ENCODE assay signal across 8 cellular contexts in genomic region chr10:96512997-96513685, GRCh38. TPM values are rescaled to one million over a fixed set of nuclear protein-coding genes. Genes with fewer than 3 reads are reported as not detected.
DNase-seq lines count a peak whose midpoint lies in the region; ATAC-seq, FAIRE-seq and TF ChIP-seq lines count a peak whose summit lies in the region.

No MANE protein-coding gene starts in this region.

- no peak for TF ChIP-seq POLR2A in H1 (IDR thresholded peaks at IDR 0.05; ENCODE audit: control extremely low read depth in 1 of 2, low read depth in 2 of 2, low read length in 2 of 2)

- no peak for TF ChIP-seq RAD21 in H1 (IDR thresholded peaks at IDR 0.05 in 1 of 2, conservative IDR thresholded peaks at IDR 0.05 in 1 of 2; ENCODE audit: low read depth in 2 of 2, low read length in 2 of 2)

- H3K4me3 ChIP-seq in H1 (ENCODE audit: extremely low read depth in 1 of 4, insufficient read depth in 2 of 4, low read depth in 3 of 4, low read length in 4 of 4) = peak overlapping the region; percentile 32 to 71 (median 66)
- H3K4me3 ChIP-seq in muscle layer of duodenum (ENCODE audit: low read depth in 1 of 2, low read length in 2 of 2) = peak overlapping the region; percentile 47 to 78

- 0 out of 2 replicates have a peak overlapping the region, but pooled peaks have one; percentile 7 for H2BK12ac ChIP-seq in H1 (ENCODE audit: low read depth, low read length)

- TF ChIP-seq CTCF in H1 (IDR thresholded peaks at IDR 0.05; ENCODE audit: control extremely low read depth in 1 of 3, insufficient read depth in 1 of 3, low read depth in 1 of 3, low read length in 3 of 3) = no peak

- WGBS in H1 (ENCODE audit: extremely low coverage in 1 of 2, insufficient coverage in 1 of 2, insufficient read length in 1 of 2, insufficient replicate concordance in 2 of 2, low coverage in 1 of 2, low lambda C conversion rate in 2 of 2, missing lambda C conversion rate in 1 of 2), 2 experiments = 3% methylated on average over 51 of the region's 54 CpGs; no CpG with 5 or more reads in 1 of the 2 experiments

- no peak overlapping the region for H2BK15ac ChIP-seq in H1 (ENCODE audit: low read length)

- no peak overlapping the region for H3K23ac ChIP-seq in H1 (ENCODE audit: insufficient read length)

- H3K27ac ChIP-seq in H1 (ENCODE audit: low read depth, low read length) (no peak overlapping the region; the same call in 1 of the 2 replicates), muscle layer of duodenum (ENCODE audit: low read length) (no peak overlapping the region)

- no peak overlapping the region for H2BK20ac ChIP-seq in H1 (ENCODE audit: low read length)

- H4K5ac ChIP-seq in H1 (ENCODE audit: insufficient read length, low read depth, low read length) = no peak overlapping the region

- ATAC-seq in GM18502 (IDR thresholded peaks at IDR 0.05; ENCODE audit: poor library complexity, unreplicated experiment) (peak; percentile 4), HG02610 (IDR thresholded peaks at IDR 0.05; ENCODE audit: unreplicated experiment) (peak; percentile 67), HG03135 (IDR thresholded peaks at IDR 0.05; ENCODE audit: unreplicated experiment) (no peak)

- H2AK5ac ChIP-seq in H1 (ENCODE audit: low read depth, low read length) = no peak overlapping the region

- no peak for FAIRE-seq in H1 (lab: Jason Lieb, UNC)

- no peak overlapping the region for H2BK5ac ChIP-seq in H1 (ENCODE audit: low read depth, low read length)

- H3K18ac ChIP-seq in H1 (ENCODE audit: extremely low read depth, low read length) = 0 out of 2 replicates have a peak overlapping the region, but pooled peaks have one; percentile 15

- H3K27me3 ChIP-seq in H1 (replicated peaks in 1 of 4; ENCODE audit: control insufficient read depth in 3 of 4, extremely low read depth in 1 of 4, insufficient read depth in 3 of 4, low read length in 3 of 4) (peaks cover 10 to 32% (median 26%) of the 10 kb centered on the region in 4 experiments), muscle layer of duodenum (ENCODE audit: low read depth, low read length) (no peaks in the 10 kb centered on the region)

- H3K4me1 ChIP-seq in H1 (replicated peaks in 1 of 4; ENCODE audit: control insufficient read depth in 3 of 4, insufficient read depth in 4 of 4, low read length in 3 of 4) = peaks cover 16 to 18% (median 17%) of the 10 kb centered on the region in 4 experiments
- peaks cover 0 to 22% of the 10 kb centered on the region in 2 donors for H3K4me1 ChIP-seq in muscle layer of duodenum (ENCODE audit: control insufficient read depth in 1 of 2, insufficient read depth in 2 of 2, low read length in 2 of 2)

- H2AFZ ChIP-seq in H1 (ENCODE audit: low read length) = peak overlapping the region; percentile 0; the same call in 1 of the 2 replicates

- H3K56ac ChIP-seq in H1 (replicated peaks; ENCODE audit: insufficient read length, low read depth, low read length) = no peak overlapping the region

- DNase-seq in T-helper 2 cell (peak in 4 of 5 experiments; percentile 12 to 46 (median 31)), H1 (ENCODE audit: low read depth in 1 of 2, low spot score in 2 of 2) (no peak), GM19240 (ENCODE audit: insufficient read length, low spot score) (no peak), kidney glomerular epithelial cell (lab: John Stamatoyannopoulos, UW) (no peak)

- no peak overlapping the region for H3K14ac ChIP-seq in H1 (ENCODE audit: insufficient read length)

- peak overlapping the region; percentile 85 to 90 for H3K4me2 ChIP-seq in H1 (ENCODE audit: insufficient read depth in 1 of 2, low read depth in 2 of 2, low read length in 2 of 2)

- H3K79me2 ChIP-seq in H1 (ENCODE audit: control insufficient read depth in 1 of 2, insufficient read depth in 2 of 2, low read length in 2 of 2) = no peaks in the 10 kb centered on the region

- POLR2A ChIA-PET in H1 (lab: Charles Lee; ENCODE audit: partially characterized antibody) = interaction anchor here (0.8 to 2.9 kb wide), 10 partner anchors 10 to 138 kb away, joined by 3 to 15 read pairs (median 4); no protein-coding TSS in a partner anchor

- H3K36me3 ChIP-seq in H1 (ENCODE audit: control insufficient read depth in 2 of 4, insufficient read depth in 4 of 4, low read length in 3 of 4) = no peaks in the 10 kb centered on the region
- H3K36me3 ChIP-seq in muscle layer of duodenum (ENCODE audit: control insufficient read depth in 1 of 2, insufficient read depth in 2 of 2, low read length in 2 of 2) = no peaks in the 10 kb centered on the region

- peak overlapping the region in 1 of 4 experiments; percentile 4; a peak in 1 of 7 replicates for H3K9ac ChIP-seq in H1 (replicated peaks in 1 of 4; ENCODE audit: extremely low read depth in 1 of 4, low read depth in 3 of 4, low read length in 3 of 4)

- no peak overlapping the region for H3K4ac ChIP-seq in H1 (replicated peaks; ENCODE audit: insufficient read length, low read depth, low read length)

- H4K8ac ChIP-seq in H1 (ENCODE audit: extremely low read depth, insufficient read depth, low read length) = peak overlapping the region; percentile 92

- peaks cover 18% of the 10 kb centered on the region for H3K23me2 ChIP-seq in H1 (ENCODE audit: low read depth, low read length)

- H4K91ac ChIP-seq in H1 (replicated peaks; ENCODE audit: insufficient read length, low read length) = no peak overlapping the region

- H3K79me1 ChIP-seq in H1 (ENCODE audit: low read depth, low read length) = no peaks in the 10 kb centered on the region

- CTCF ChIA-PET in H1 (lab: Charles Lee; ENCODE audit: partially characterized antibody) = interaction anchor here (0.6 to 11.7 kb wide), 33 partner anchors 9 to 457 kb away, joined by 3 to 276 read pairs (median 5); no protein-coding TSS in a partner anchor

- H3K9me3 ChIP-seq in H1 (ENCODE audit: insufficient read depth in 2 of 2, low read depth in 1 of 2, low read length in 1 of 2) (no peaks in the 10 kb centered on the region), muscle layer of duodenum (ENCODE audit: control insufficient read depth in 1 of 2, low read length in 2 of 2) (no peaks in the 10 kb centered on the region)

- H4K20me1 ChIP-seq in H1 (replicated peaks in 1 of 2; ENCODE audit: control insufficient read depth in 1 of 2, insufficient read depth in 2 of 2, low read length in 2 of 2) = peaks cover 7 to 13% of the 10 kb centered on the region in 2 experiments

- TF ChIP-seq EP300 in H1 (IDR thresholded peaks at IDR 0.05; ENCODE audit: borderline replicate concordance in 1 of 2, low read depth in 2 of 2, low read length in 2 of 2) = no peak

- H2BK120ac ChIP-seq in H1 (replicated peaks; ENCODE audit: low read depth, low read length) = no peak overlapping the region

TF ChIP-seq in H1, 55 proteins besides CTCF, POLR2A, EP300 and RAD21:
- TF ChIP-seq KDM4A (IDR thresholded peaks at IDR 0.05; ENCODE audit: low read depth, low read length, severe bottlenecking) (peak; percentile 7), GTF2F1 (IDR thresholded peaks at IDR 0.05; ENCODE audit: borderline replicate concordance, low read depth, low read length) (no peak), MAX (IDR thresholded peaks at IDR 0.05) (no peak), ATF2 (IDR thresholded peaks at IDR 0.05; ENCODE audit: low read length) (no peak), CBX8 (IDR thresholded peaks at IDR 0.05; ENCODE audit: borderline replicate concordance, low read depth, low read length) (no peak), TEAD4 (IDR thresholded peaks at IDR 0.05; ENCODE audit: low read depth, low read length) (no peak), SUZ12 (IDR thresholded peaks at IDR 0.05; ENCODE audit: low read length) (peak; percentile 29; the same call in 1 of the 2 replicates), ZNF274 (IDR thresholded peaks at IDR 0.05; ENCODE audit: borderline replicate concordance, extremely low read depth, low read length) (no peak), ATF3 (IDR thresholded peaks at IDR 0.05; ENCODE audit: insufficient read depth, low read depth, low read length) (no peak), SIN3A (conservative IDR thresholded peaks at IDR 0.05 in 1 of 2, IDR thresholded peaks at IDR 0.05 in 1 of 2; ENCODE audit: low read depth in 1 of 2, low read length in 2 of 2) (no peak)

RNA-seq across cellular contexts. Expression of gene TLL2, which starts 0.6 kb away (rescaled TPM):
- total RNA-seq in H1 (2021; fragmentation: NEBNext Ultra II Directional; extraction: Animal tissue kit (Norgen Biotek cat#: 25700)) = 3.0 and 3.2 TPM in 2 replicates
- 2.4 and 2.9 TPM in 2 replicates for polyA plus RNA-seq in H1 (2011; rRNA removed)
- polyA plus RNA-seq in H1 (2011; cell fraction: cytosol; rRNA removed) = 2.7 TPM
- 5.3 TPM for polyA plus RNA-seq in H1 (2011; cell fraction: nucleus; rRNA removed)
- polyA plus RNA-seq in H1 (2012, experiment 1 of 2) = 2.9 to 3.5 TPM (median 3.2 TPM) in 4 replicates
- polyA plus RNA-seq in H1 (2012, experiment 2 of 2) = 0.66 TPM
- polyA plus RNA-seq in H1 (2013, experiment 1 of 2) = 3.7 TPM
- 3.8 TPM for polyA plus RNA-seq in H1 (2013, experiment 2 of 2)
- 1.2 and 2.1 TPM in 2 replicates for polyA minus RNA-seq in H1 (2011; rRNA and poly(A)+ RNA removed)
- polyA minus RNA-seq in H1 (2011; cell fraction: cytosol; rRNA and poly(A)+ RNA removed) = 1.7 TPM
- 4.4 TPM for polyA minus RNA-seq in H1 (2011; cell fraction: nucleus; rRNA and poly(A)+ RNA removed)

Comparison
In these comparisons a context has a peak if more than half of its experiments do, and no peak if none do; other contexts are left out.
1. DNase-seq: peak in T-helper 2 cell (4 of 5); none in H1 (0 of 2), GM19240 (single experiment) and kidney glomerular epithelial cell (single experiment).